In the genomic region with DNA sequence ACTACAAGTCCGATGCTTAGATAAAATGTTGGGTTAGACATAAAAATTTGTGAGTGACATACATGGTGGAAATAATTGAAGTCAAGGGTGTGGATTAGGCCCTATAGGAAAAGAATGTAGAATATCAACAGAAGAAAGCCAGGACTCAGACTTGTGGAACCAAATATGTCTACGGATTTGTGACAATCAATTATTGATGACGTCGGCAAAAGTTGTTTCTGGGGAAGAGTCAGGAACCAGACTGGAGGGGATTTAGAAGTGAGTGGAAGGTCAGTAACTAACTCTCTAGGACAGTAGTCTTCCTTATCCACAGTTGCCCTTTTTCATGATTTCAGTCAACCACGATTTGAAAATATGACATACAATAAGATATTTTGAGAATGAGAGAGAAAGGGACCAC, we compare ENCODE assay signal across 31 cellular contexts.
"Had no signal": no experiment of that assay in that cellular context is flagged by ENCODE, and none has a peak within 500 bp of the region (broad histone marks: within the 10 kb centered on the region; RNA-seq: fewer than 3 reads in every experiment).

No MANE protein-coding gene starts in this region.

- H3K27me3 ChIP-seq: left lung, neural progenitor cell, neutrophil, ovary, right atrium auricular region, spleen, suprapubic skin, tibial artery, upper lobe of right lung had no signal

- H2AFZ ChIP-seq: neural progenitor cell had no signal

- H3K9me3 ChIP-seq: left lung, lower lobe of right lung, neutrophil, ovary, right atrium auricular region, spleen, suprapubic skin, thoracic aorta, tibial artery, upper lobe of right lung had no signal

- H3K4me3 ChIP-seq: left lung, lower lobe of right lung, neural progenitor cell, ovary, right atrium auricular region, skin epidermis, spleen, suprapubic skin, thoracic aorta, tibial artery, upper lobe of right lung had no signal

- H3K27ac Mint-ChIP-seq: immature natural killer cell; mesothelial cell of epicardium; naive B cell; natural killer cell; nephron progenitor cell; neural progenitor cell; progenitor cell of endocrine pancreas; stimulated activated naive CD8-positive, alpha-beta T cell treated with anti-CD3 and anti-CD28 coated beads, Interleukin-15, Interleukin-2, amounts not matched to agents 100 ng/mL and 50 ng/mL, for 24 hours had no signal

- H3K4me3 Mint-ChIP-seq: immature natural killer cell; mesothelial cell of epicardium; naive B cell; natural killer cell; nephron progenitor cell; neural progenitor cell; stimulated activated effector memory CD8-positive, alpha-beta T cell treated with anti-CD3 and anti-CD28 coated beads, Interleukin-12 subunit alpha, Interleukin-12 subunit beta, amount 100 ng/mL, for 72 hours; stimulated activated naive CD8-positive, alpha-beta T cell treated with anti-CD3 and anti-CD28 coated beads, Interleukin-15, Interleukin-2, amounts not matched to agents 100 ng/mL and 50 ng/mL, for 24 hours had no signal

- H3K27ac ChIP-seq: neural progenitor cell, neutrophil, ovary, right atrium auricular region, spleen had no signal

- H3K27me3 Mint-ChIP-seq: progenitor cell of endocrine pancreas had no signal

- H3K4me2 ChIP-seq: neural progenitor cell had no signal

- H3K4me1 Mint-ChIP-seq: immature natural killer cell, naive B cell, natural killer cell, nephron progenitor cell, neural progenitor cell had no signal

- H3K4me1 ChIP-seq: left lung, lower lobe of right lung, neural progenitor cell, right atrium auricular region, spleen, upper lobe of right lung had no signal

- DNase-seq: hypothalamus; immature natural killer cell; kidney; left colon; left lung; lower lobe of right lung; mesendoderm; naive B cell; natural killer cell; nephron progenitor cell; occipital lobe; ovary; spleen; stimulated activated CD4-positive, alpha-beta T cell treated with anti-CD3 and anti-CD28 coated beads, Interleukin-4, amount 100 ng/mL, for 24 hours; stimulated activated naive CD4-positive, alpha-beta T cell; tibial artery; trophoblast cell; upper lobe of right lung had no signal

- H3K36me3 Mint-ChIP-seq: mesothelial cell of epicardium; naive B cell; natural killer cell; neural progenitor cell; stimulated activated effector memory CD8-positive, alpha-beta T cell treated with anti-CD3 and anti-CD28 coated beads, Interleukin-12 subunit alpha, Interleukin-12 subunit beta, amount 100 ng/mL, for 72 hours had no signal

- ATAC-seq: left colon; left lung; lower lobe of right lung; natural killer cell; sciatic nerve; stimulated activated effector memory CD8-positive, alpha-beta T cell treated with anti-CD3 and anti-CD28 coated beads, Interleukin-12 subunit alpha, Interleukin-12 subunit beta, amount 100 ng/mL, for 72 hours; upper lobe of right lung had no signal

- H3K9ac ChIP-seq: neural progenitor cell had no signal

- H3K9me3 Mint-ChIP-seq: immature natural killer cell; natural killer cell; nephron progenitor cell; neural progenitor cell; stimulated activated naive CD8-positive, alpha-beta T cell treated with anti-CD3 and anti-CD28 coated beads, Interleukin-15, Interleukin-2, amounts not matched to agents 100 ng/mL and 50 ng/mL, for 24 hours had no signal

- FAIRE-seq: islet of Langerhans, kidney, urothelium cell line had no signal

- H3K36me3 ChIP-seq: left lung, lower lobe of right lung, neural progenitor cell, neutrophil, ovary, right atrium auricular region, spleen, suprapubic skin, thoracic aorta, tibial artery, upper lobe of right lung had no signal
